7 cellular contexts compared by ENCODE assay signal in the genomic region with DNA sequence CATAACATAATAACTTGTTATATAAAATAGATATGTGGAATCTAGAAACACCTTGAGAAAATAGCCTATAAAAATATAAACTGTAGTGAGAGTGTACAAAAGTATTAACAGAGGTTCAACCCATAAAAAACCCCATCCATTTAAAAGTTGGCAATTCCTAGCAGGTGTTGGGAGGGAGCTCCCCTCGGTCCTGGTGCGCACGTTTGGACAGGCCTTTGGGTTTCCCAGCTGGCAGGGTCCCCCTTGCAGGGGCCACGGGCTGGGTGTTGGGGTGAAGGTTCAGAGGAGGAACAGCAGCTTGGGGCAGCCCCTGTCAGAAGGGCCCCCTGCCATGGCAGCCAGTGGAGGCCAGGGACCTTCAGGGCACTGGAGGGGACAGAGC.
DNase-seq lines count a peak whose midpoint lies in the region; TF ChIP-seq lines count a peak whose summit lies in the region.
"Not testable (repeated sequence)": the region's sequence is repeated elsewhere in the genome, so short reads cannot be mapped to it uniquely, and the experiment has no call there.

No MANE protein-coding gene starts in this region.

- H3K27ac ChIP-seq in BLaER1, coronary artery: not testable (repeated sequence)
- peak overlapping the region; percentile 83 for H3K27ac ChIP-seq in OCI-LY1 (ENCODE audit: low read depth, low read length, poor library complexity, severe bottlenecking)
- peak overlapping the region; percentile 97 for H3K27ac ChIP-seq in SJCRH30
- H3K27ac ChIP-seq in mesenchymal stem cell (ENCODE audit: low read length, poor library complexity, severe bottlenecking) = peak overlapping the region; percentile 73
- H3K27ac ChIP-seq in sigmoid colon = peak overlapping the region; percentile 74 to 90 (median 82)
- H3K27ac ChIP-seq in subcutaneous abdominal adipose tissue (ENCODE audit: low read depth, low read length) = peak overlapping the region; percentile 92

- peaks cover 22% of the 10 kb centered on the region for H3K79me1 ChIP-seq in mesenchymal stem cell (replicated peaks; ENCODE audit: low read length, poor library complexity, severe bottlenecking)

- not testable (repeated sequence) for H2BK5ac ChIP-seq in mesenchymal stem cell (ENCODE audit: low read depth, low read length, poor library complexity, severe bottlenecking)

- peaks cover 20% of the 10 kb centered on the region; the same call in 1 of the 2 replicates for H4K20me1 ChIP-seq in BLaER1
- not testable (repeated sequence) for H4K20me1 ChIP-seq in OCI-LY1 (ENCODE audit: insufficient read depth, low read length)

- H3K4me3 ChIP-seq in BLaER1; OCI-LY1 (ENCODE audit: low read depth, low read length, poor library complexity, severe bottlenecking); SJCRH30; coronary artery; mesenchymal stem cell (ENCODE audit: insufficient read depth in 1 of 2, low read depth in 1 of 2, low read length in 2 of 2); sigmoid colon; subcutaneous abdominal adipose tissue (ENCODE audit: low read depth in 1 of 5, low read length in 5 of 5): not testable (repeated sequence)

- H2AK5ac ChIP-seq in mesenchymal stem cell (ENCODE audit: low read length, severe bottlenecking) = not testable (repeated sequence)

- H3K27me3 ChIP-seq in BLaER1; OCI-LY1 (ENCODE audit: insufficient read depth, low read length); SJCRH30; mesenchymal stem cell (ENCODE audit: control insufficient read depth in 1 of 2, insufficient read depth in 1 of 2, low read length in 2 of 2); sigmoid colon; subcutaneous abdominal adipose tissue (ENCODE audit: control insufficient read depth in 5 of 5, insufficient read depth in 4 of 5, low read length in 5 of 5): not testable (repeated sequence)

- peak in 1 of 2 experiments; percentile 45 for DNase-seq in SJCRH30
- DNase-seq in coronary artery (ENCODE audit: low spot score) = peak; percentile 54
- not testable (repeated sequence) for DNase-seq in mesenchymal stem cell
- DNase-seq in sigmoid colon = peak; percentile 34

- no CpG with 5 or more reads among the region's 4 CpGs for WGBS in mesenchymal stem cell
- WGBS in sigmoid colon, 2 donors = 83 to 84% methylated on average over 4 of the region's 4 CpGs

- not testable (repeated sequence) for H2BK15ac ChIP-seq in mesenchymal stem cell (ENCODE audit: low read depth, poor library complexity, severe bottlenecking)

- not testable (repeated sequence) for H3K79me2 ChIP-seq in OCI-LY1 (ENCODE audit: insufficient read depth, low read length)

- H4K8ac ChIP-seq in mesenchymal stem cell (ENCODE audit: low read length) = not testable (repeated sequence)

- TF ChIP-seq EP300 in sigmoid colon (IDR thresholded peaks at IDR 0.05) = not testable (repeated sequence)

- not testable (repeated sequence) for H4K91ac ChIP-seq in mesenchymal stem cell (ENCODE audit: low read length)

- intact Hi-C loops in sigmoid colon (cut with DNase I) = not testable (repeated sequence)

- not testable (repeated sequence) for H2BK12ac ChIP-seq in mesenchymal stem cell (ENCODE audit: low read length in 2 of 2)

- not testable (repeated sequence) for H3K9me2 ChIP-seq in OCI-LY1 (ENCODE audit: low read depth, low read length)

- H3K4me2 ChIP-seq in BLaER1 = peak overlapping the region; percentile 51
- not testable (repeated sequence) for H3K4me2 ChIP-seq in OCI-LY1 (ENCODE audit: low read length); mesenchymal stem cell (ENCODE audit: low read length, poor library complexity, severe bottlenecking)

- H3K4me1 ChIP-seq in BLaER1 (peaks cover 75% of the 10 kb centered on the region), OCI-LY1 (ENCODE audit: insufficient read depth, low read length, severe bottlenecking) (peaks cover 22% of the 10 kb centered on the region), SJCRH30 (peaks cover 50% of the 10 kb centered on the region), mesenchymal stem cell (ENCODE audit: control insufficient read depth, insufficient read depth, low read depth, low read length) (peaks cover 61% of the 10 kb centered on the region), sigmoid colon (peaks cover 0 to 55% (median 47%) of the 10 kb centered on the region in 4 donors), subcutaneous abdominal adipose tissue (ENCODE audit: control insufficient read depth in 5 of 5, insufficient read depth in 5 of 5, low read length in 5 of 5) (peaks cover 5 to 84% (median 68%) of the 10 kb centered on the region in 5 donors)

- not testable (repeated sequence) for H3K9me3 ChIP-seq in BLaER1; OCI-LY1 (ENCODE audit: low read length); SJCRH30 (replicated peaks); mesenchymal stem cell (ENCODE audit: control insufficient read depth, low read length); sigmoid colon; subcutaneous abdominal adipose tissue (ENCODE audit: control insufficient read depth in 5 of 5, low read length in 5 of 5)

- TF ChIP-seq CTCF in OCI-LY1 (IDR thresholded peaks at IDR 0.05; ENCODE audit: low read length); coronary artery (IDR thresholded peaks at IDR 0.05); sigmoid colon (IDR thresholded peaks at IDR 0.05): not testable (repeated sequence)

- H2BK120ac ChIP-seq in mesenchymal stem cell (ENCODE audit: low read depth, low read length) = not testable (repeated sequence)

- H3K14ac ChIP-seq in mesenchymal stem cell (ENCODE audit: low read length in 2 of 2) = not testable (repeated sequence)

- not testable (repeated sequence) for H3K4ac ChIP-seq in mesenchymal stem cell (ENCODE audit: low read depth in 1 of 2, low read length in 2 of 2)

- not testable (repeated sequence) for H2AFZ ChIP-seq in OCI-LY1 (ENCODE audit: low read length); mesenchymal stem cell (ENCODE audit: low read depth, low read length)

- TF ChIP-seq POLR2A in sigmoid colon (IDR thresholded peaks at IDR 0.05) = not testable (repeated sequence)

- H3F3A ChIP-seq in OCI-LY1 (ENCODE audit: insufficient read depth, low read length) = not testable (repeated sequence)

- H3K18ac ChIP-seq in mesenchymal stem cell (ENCODE audit: low read depth in 1 of 2, low read length in 2 of 2) = not testable (repeated sequence)

- H3K36me3 ChIP-seq in BLaER1 (peaks cover 33% of the 10 kb centered on the region), OCI-LY1 (ENCODE audit: insufficient read depth, low read length) (peaks cover 23% of the 10 kb centered on the region), mesenchymal stem cell (ENCODE audit: control insufficient read depth in 1 of 2, insufficient read depth in 2 of 2, low read depth in 1 of 2, low read length in 2 of 2) (peaks cover 27 to 60% of the 10 kb centered on the region in 2 experiments), sigmoid colon (peaks cover 0 to 22% (median 6%) of the 10 kb centered on the region in 4 donors), subcutaneous abdominal adipose tissue (ENCODE audit: control insufficient read depth in 5 of 5, insufficient read depth in 5 of 5, low read length in 5 of 5) (peaks cover 0 to 48% (median 22%) of the 10 kb centered on the region in 5 donors)
- not testable (repeated sequence) for H3K36me3 ChIP-seq in SJCRH30

- not testable (repeated sequence) for H3K23ac ChIP-seq in mesenchymal stem cell (ENCODE audit: low read length in 2 of 2)

- not testable (repeated sequence) for H3K9ac ChIP-seq in BLaER1; OCI-LY1 (ENCODE audit: low read length); mesenchymal stem cell (ENCODE audit: low read length); subcutaneous abdominal adipose tissue (ENCODE audit: low read length in 5 of 5)
